Comparison of ENCODE assay signal across 18 cellular contexts in genomic region chr12:47178014-47178413, GRCh38.
A peak's percentile ranks its signal among the peaks of the same experiment; 100 is the strongest.
DNase-seq lines count a peak whose midpoint lies in the region; ATAC-seq and TF ChIP-seq lines count a peak whose summit lies in the region.
"Had no signal": no experiment of that assay in that cellular context is flagged by ENCODE, and none has a peak within 500 bp of the region (broad histone marks: within the 10 kb centered on the region; RNA-seq: fewer than 3 reads in every experiment).

No MANE protein-coding gene starts in this region.

- H3K4me3 Mint-ChIP-seq in activated CD4-positive, alpha-beta T cell treated with anti-CD3 and anti-CD28 coated beads, Interleukin-2, amount 10 ng/mL, durations not matched to agents 24 days and 14 days, result no peak overlapping the region
- no peak overlapping the region for H3K4me3 Mint-ChIP-seq in activated naive CD8-positive, alpha-beta T cell treated with anti-CD3 and anti-CD28 coated beads, Interleukin-2, amount 10 ng/mL, durations not matched to agents 7 days and 5 days
- H3K4me3 Mint-ChIP-seq in activated naive CD8-positive, alpha-beta T cell treated with anti-CD3 and anti-CD28 coated beads for 36 hours, result no peak overlapping the region
- no peak overlapping the region for H3K4me3 Mint-ChIP-seq in effector memory CD8-positive, alpha-beta T cell
- H3K4me3 Mint-ChIP-seq in stimulated activated naive B cell treated with anti-CD40 and anti-IgM and Interleukin-4, amounts not matched to agents 10 μg/mL and 1 μg/mL and 100 μg/mL, for 72 hours, result no peak overlapping the region
- H3K4me3 Mint-ChIP-seq: B cell; CD4-positive, CD25-positive, alpha-beta regulatory T cell; HFFc6 had no signal

- no peaks in the 10 kb centered on the region for H3K36me3 ChIP-seq in mucosa of descending colon (ENCODE audit: low read depth)
- H3K36me3 ChIP-seq: BLaER1, HAP-1 had no signal

- H3K27me3 Mint-ChIP-seq in activated CD4-positive, alpha-beta T cell treated with anti-CD3 and anti-CD28 coated beads, Interleukin-2, amount 10 ng/mL, durations not matched to agents 24 days and 14 days, result no peaks in the 10 kb centered on the region
- H3K27me3 Mint-ChIP-seq in activated naive CD8-positive, alpha-beta T cell treated with anti-CD3 and anti-CD28 coated beads, Interleukin-2, amount 10 ng/mL, durations not matched to agents 7 days and 5 days, result no peaks in the 10 kb centered on the region
- H3K27me3 Mint-ChIP-seq in activated naive CD8-positive, alpha-beta T cell treated with anti-CD3 and anti-CD28 coated beads for 36 hours, result no peaks in the 10 kb centered on the region
- no peaks in the 10 kb centered on the region for H3K27me3 Mint-ChIP-seq in effector memory CD8-positive, alpha-beta T cell
- no peaks in the 10 kb centered on the region for H3K27me3 Mint-ChIP-seq in stimulated activated naive B cell treated with anti-CD40 and anti-IgM and Interleukin-4, amounts not matched to agents 10 μg/mL and 1 μg/mL and 100 μg/mL, for 72 hours
- H3K27me3 Mint-ChIP-seq: B cell; CD4-positive, CD25-positive, alpha-beta regulatory T cell; CD8-positive, alpha-beta memory T cell had no signal

- no peak for TF ChIP-seq CTCF in mucosa of descending colon (IDR thresholded peaks at IDR 0.05)

- H3K27ac Mint-ChIP-seq in activated CD4-positive, alpha-beta T cell treated with anti-CD3 and anti-CD28 coated beads, Interleukin-2, amount 10 ng/mL, durations not matched to agents 24 days and 14 days, result peak overlapping the region; percentile 29
- peak overlapping the region; percentile 21 for H3K27ac Mint-ChIP-seq in activated naive CD8-positive, alpha-beta T cell treated with anti-CD3 and anti-CD28 coated beads, Interleukin-2, amount 10 ng/mL, durations not matched to agents 7 days and 5 days
- H3K27ac Mint-ChIP-seq in activated naive CD8-positive, alpha-beta T cell treated with anti-CD3 and anti-CD28 coated beads for 36 hours, result no peak overlapping the region
- H3K27ac Mint-ChIP-seq in effector memory CD8-positive, alpha-beta T cell, result peak overlapping the region; percentile 32 to 68
- H3K27ac Mint-ChIP-seq in stimulated activated naive B cell treated with anti-CD40 and anti-IgM and Interleukin-4, amounts not matched to agents 10 μg/mL and 1 μg/mL and 100 μg/mL, for 72 hours, result peak overlapping the region; percentile 37
- H3K27ac Mint-ChIP-seq: B cell, HFFc6 had no signal

- no peak for ATAC-seq in activated naive CD8-positive, alpha-beta T cell treated with anti-CD3 and anti-CD28 coated beads, Interleukin-2, amount 10 ng/mL, durations not matched to agents 7 days and 5 days (ENCODE audit: low read depth)
- ATAC-seq in effector memory CD8-positive, alpha-beta T cell (replicated peaks), result peak; percentile 57
- ATAC-seq in stimulated activated naive B cell treated with anti-CD40 and anti-IgM and Interleukin-4, amounts not matched to agents 10 μg/mL and 1 μg/mL and 100 μg/mL, for 72 hours (replicated peaks), result no peak
- ATAC-seq in mucosa of descending colon, result no peak

- H3K9me3 Mint-ChIP-seq in activated CD4-positive, alpha-beta T cell treated with anti-CD3 and anti-CD28 coated beads, Interleukin-2, amount 10 ng/mL, durations not matched to agents 24 days and 14 days, result peaks cover 14% of the 10 kb centered on the region
- H3K9me3 Mint-ChIP-seq in activated naive CD8-positive, alpha-beta T cell treated with anti-CD3 and anti-CD28 coated beads, Interleukin-2, amount 10 ng/mL, durations not matched to agents 7 days and 5 days, result peaks cover 4% of the 10 kb centered on the region
- peaks cover 7% of the 10 kb centered on the region for H3K9me3 Mint-ChIP-seq in activated naive CD8-positive, alpha-beta T cell treated with anti-CD3 and anti-CD28 coated beads for 36 hours
- H3K9me3 Mint-ChIP-seq in effector memory CD8-positive, alpha-beta T cell, result no peaks in the 10 kb centered on the region
- peaks cover 0 to 3% of the 10 kb centered on the region in 2 donors for H3K9me3 Mint-ChIP-seq in stimulated activated naive B cell treated with anti-CD40 and anti-IgM and Interleukin-4, amounts not matched to agents 10 μg/mL and 1 μg/mL and 100 μg/mL, for 72 hours
- H3K9me3 Mint-ChIP-seq: CD8-positive, alpha-beta memory T cell; HFFc6 had no signal

- no peaks in the 10 kb centered on the region for H3K4me1 ChIP-seq in mucosa of descending colon (ENCODE audit: low read depth)
- H3K4me1 ChIP-seq: BLaER1, HAP-1 had no signal

- no peak for DNase-seq in activated CD4-positive, alpha-beta T cell treated with anti-CD3 and anti-CD28 coated beads, Interleukin-2, amount 10 ng/mL, durations not matched to agents 24 days and 14 days
- no peak for DNase-seq in activated CD4-positive, alpha-beta T cell treated with anti-CD3 and anti-CD28 coated beads, Interleukin-2, amount 50 U/mL, for 48 hours
- no peak for DNase-seq in activated naive CD8-positive, alpha-beta T cell treated with anti-CD3 and anti-CD28 coated beads, Interleukin-2, amount 10 ng/mL, durations not matched to agents 7 days and 5 days
- no peak for DNase-seq in activated naive CD8-positive, alpha-beta T cell treated with anti-CD3 and anti-CD28 coated beads for 36 hours
- DNase-seq in effector memory CD8-positive, alpha-beta T cell, result no peak
- no peak for DNase-seq in stimulated activated naive B cell treated with anti-CD40 and anti-IgM and Interleukin-4, amounts not matched to agents 10 μg/mL and 1 μg/mL and 100 μg/mL, for 72 hours
- DNase-seq in NOMO-1 treated with DMSO at 0.1 percent for 48 hours (lab: John Stamatoyannopoulos, UW; ENCODE audit: unreplicated experiment), result no peak
- no peak for DNase-seq in mucosa of descending colon
- DNase-seq: CD4-positive, CD25-positive, alpha-beta regulatory T cell; CD8-positive, alpha-beta memory T cell; DMS53; DMS79 treated with DMSO at 0.1 percent for 48 hours; GF-D8; GOT3; HFFc6 had no signal

- POLR2A ChIA-PET in activated naive CD8-positive, alpha-beta T cell treated with anti-CD3 and anti-CD28 coated beads, Interleukin-2, amount 10 ng/mL, durations not matched to agents 7 days and 5 days (lab: Charles Lee), result no interaction called here

- H3K9me3 ChIP-seq in mucosa of descending colon, result no peaks in the 10 kb centered on the region
- H3K9me3 ChIP-seq: HAP-1 had no signal

- no peak overlapping the region for H3K4me3 ChIP-seq in mucosa of descending colon
- H3K4me3 ChIP-seq: BLaER1, HAP-1 had no signal

- intact Hi-C loops in activated CD4-positive, alpha-beta T cell treated with anti-CD3 and anti-CD28 coated beads, Interleukin-2, amount 10 ng/mL, durations not matched to agents 24 days and 14 days (cut with micrococcal nuclease), result no loop called here
- intact Hi-C loops in mucosa of descending colon (cut with DNase I, micrococcal nuclease), result no loop called here

- peaks cover 54% of the 10 kb centered on the region for H3K36me3 Mint-ChIP-seq in activated CD4-positive, alpha-beta T cell treated with anti-CD3 and anti-CD28 coated beads, Interleukin-2, amount 10 ng/mL, durations not matched to agents 24 days and 14 days (ENCODE audit: low read depth)
- peaks cover 46% of the 10 kb centered on the region for H3K36me3 Mint-ChIP-seq in activated naive CD8-positive, alpha-beta T cell treated with anti-CD3 and anti-CD28 coated beads, Interleukin-2, amount 10 ng/mL, durations not matched to agents 7 days and 5 days
- H3K36me3 Mint-ChIP-seq in activated naive CD8-positive, alpha-beta T cell treated with anti-CD3 and anti-CD28 coated beads for 36 hours, result peaks cover 33% of the 10 kb centered on the region
- H3K36me3 Mint-ChIP-seq in effector memory CD8-positive, alpha-beta T cell (ENCODE audit: insufficient read depth), result peaks cover 10% of the 10 kb centered on the region
- H3K36me3 Mint-ChIP-seq in stimulated activated naive B cell treated with anti-CD40 and anti-IgM and Interleukin-4, amounts not matched to agents 10 μg/mL and 1 μg/mL and 100 μg/mL, for 72 hours, result peaks cover 25 to 33% of the 10 kb centered on the region in 2 donors

- peaks cover 6% of the 10 kb centered on the region for H3K4me1 Mint-ChIP-seq in activated CD4-positive, alpha-beta T cell treated with anti-CD3 and anti-CD28 coated beads, Interleukin-2, amount 10 ng/mL, durations not matched to agents 24 days and 14 days
- peaks cover 4% of the 10 kb centered on the region for H3K4me1 Mint-ChIP-seq in activated naive CD8-positive, alpha-beta T cell treated with anti-CD3 and anti-CD28 coated beads, Interleukin-2, amount 10 ng/mL, durations not matched to agents 7 days and 5 days
- H3K4me1 Mint-ChIP-seq in activated naive CD8-positive, alpha-beta T cell treated with anti-CD3 and anti-CD28 coated beads for 36 hours, result peaks cover 18% of the 10 kb centered on the region
- peaks cover 23 to 36% of the 10 kb centered on the region in 2 donors for H3K4me1 Mint-ChIP-seq in effector memory CD8-positive, alpha-beta T cell (ENCODE audit: low read depth in 2 of 2)
- H3K4me1 Mint-ChIP-seq in stimulated activated naive B cell treated with anti-CD40 and anti-IgM and Interleukin-4, amounts not matched to agents 10 μg/mL and 1 μg/mL and 100 μg/mL, for 72 hours, result peaks cover 3 to 8% of the 10 kb centered on the region in 2 donors
